ENCODE assay signal across 18 cellular contexts in genomic region chr2:42085706-42086487, GRCh38. TPM values are rescaled to one million over a fixed set of nuclear protein-coding genes. Genes with fewer than 3 reads are reported as not detected.
A peak's percentile ranks its signal among the peaks of the same experiment; 100 is the strongest.
DNase-seq lines count a peak whose midpoint lies in the region; ATAC-seq and TF ChIP-seq lines count a peak whose summit lies in the region.
"Had no signal": no experiment of that assay in that cellular context is flagged by ENCODE, and none has a peak within 500 bp of the region (broad histone marks: within the 10 kb centered on the region; RNA-seq: fewer than 3 reads in every experiment).

No MANE protein-coding gene starts in this region.

- peaks cover 17% of the 10 kb centered on the region for H3K27me3 Mint-ChIP-seq in activated CD8-positive, alpha-beta memory T cell treated with anti-CD3 and anti-CD28 coated beads, Interleukin-2, amount 10 ng/mL, durations not matched to agents 7 days and 5 days
- peaks cover 2% of the 10 kb centered on the region for H3K27me3 Mint-ChIP-seq in brain
- H3K27me3 Mint-ChIP-seq: activated naive CD4-positive, alpha-beta T cell treated with anti-CD3 and anti-CD28 coated beads, Interleukin-2, amount 50 U/mL, for 24 hours had no signal

- H4K20me1 ChIP-seq in osteoblast (ENCODE audit: insufficient read depth, low read length) = no peaks in the 10 kb centered on the region

- H3K9me3 ChIP-seq in osteoblast (ENCODE audit: low read depth, low read length) = no peaks in the 10 kb centered on the region
- H3K9me3 ChIP-seq: breast epithelium, HAP-1, suprapubic skin, uterus had no signal

- no peak overlapping the region for H3K4me3 ChIP-seq in osteoblast (ENCODE audit: insufficient read depth, low read length)
- H3K4me3 ChIP-seq: breast epithelium, HAP-1, suprapubic skin, uterus had no signal

- H2AFZ ChIP-seq in osteoblast (ENCODE audit: low read length) = no peak overlapping the region

- TF ChIP-seq CTCF in brain (conservative IDR thresholded peaks at IDR 0.05) = no peak
- no peak for TF ChIP-seq CTCF in osteoblast (IDR thresholded peaks at IDR 0.05; ENCODE audit: extremely low read depth, low read depth, low read length)

- H3K36me3 Mint-ChIP-seq in activated CD8-positive, alpha-beta memory T cell treated with anti-CD3 and anti-CD28 coated beads, Interleukin-2, amount 10 ng/mL, durations not matched to agents 7 days and 5 days = no peaks in the 10 kb centered on the region
- no peaks in the 10 kb centered on the region for H3K36me3 Mint-ChIP-seq in brain
- H3K36me3 Mint-ChIP-seq: activated naive CD4-positive, alpha-beta T cell treated with anti-CD3 and anti-CD28 coated beads, Interleukin-2, amount 50 U/mL, for 24 hours had no signal

- no peak overlapping the region for H3K4me3 Mint-ChIP-seq in activated CD8-positive, alpha-beta memory T cell treated with anti-CD3 and anti-CD28 coated beads, Interleukin-2, amount 10 ng/mL, durations not matched to agents 7 days and 5 days
- H3K4me3 Mint-ChIP-seq in brain = no peak overlapping the region
- H3K4me3 Mint-ChIP-seq: activated CD4-positive, alpha-beta T cell treated with anti-CD3 and anti-CD28 coated beads, Interleukin-2, amount 10 ng/mL, durations not matched to agents 24 days and 14 days; activated naive CD4-positive, alpha-beta T cell treated with anti-CD3 and anti-CD28 coated beads, Interleukin-2, amount 50 U/mL, for 24 hours; nephron progenitor cell had no signal

- no peak for DNase-seq in activated CD8-positive, alpha-beta memory T cell treated with anti-CD3 and anti-CD28 coated beads, Interleukin-2, amount 10 ng/mL, durations not matched to agents 7 days and 5 days
- DNase-seq in activated CD8-positive, alpha-beta memory T cell treated with anti-CD3 and anti-CD28 coated beads for 24 hours = no peak
- DNase-seq in NCI-H226 (peak; percentile 50), osteoblast (ENCODE audit: insufficient read length, low spot score, missing footprints) (no peak), HuH-7 (ENCODE audit: low spot score) (no peak), kidney glomerular epithelial cell (lab: John Stamatoyannopoulos, UW) (no peak)
- DNase-seq: cortex of kidney, kidney had no signal

- no peaks in the 10 kb centered on the region for H3K79me2 ChIP-seq in osteoblast (ENCODE audit: insufficient read depth, low read length)

- ATAC-seq in activated CD8-positive, alpha-beta memory T cell treated with anti-CD3 and anti-CD28 coated beads, Interleukin-2, amount 10 ng/mL, durations not matched to agents 7 days and 5 days = peak; percentile 31
- ATAC-seq in HG02884 (IDR thresholded peaks at IDR 0.05; ENCODE audit: unreplicated experiment) = no peak

- H3K4me1 Mint-ChIP-seq in activated CD8-positive, alpha-beta memory T cell treated with anti-CD3 and anti-CD28 coated beads, Interleukin-2, amount 10 ng/mL, durations not matched to agents 7 days and 5 days = peaks cover 10% of the 10 kb centered on the region
- peaks cover 9% of the 10 kb centered on the region for H3K4me1 Mint-ChIP-seq in brain

- no peaks in the 10 kb centered on the region for H3K27me3 ChIP-seq in osteoblast (ENCODE audit: insufficient read depth, low read length)
- H3K27me3 ChIP-seq: breast epithelium, suprapubic skin, uterus had no signal

- H3K9me3 Mint-ChIP-seq in activated CD8-positive, alpha-beta memory T cell treated with anti-CD3 and anti-CD28 coated beads, Interleukin-2, amount 10 ng/mL, durations not matched to agents 7 days and 5 days (ENCODE audit: low read depth) = no peaks in the 10 kb centered on the region
- H3K9me3 Mint-ChIP-seq in brain = peaks cover 0 to 7% (median 0%) of the 10 kb centered on the region in 5 experiments
- H3K9me3 Mint-ChIP-seq: activated CD4-positive, alpha-beta T cell treated with anti-CD3 and anti-CD28 coated beads, Interleukin-2, amount 10 ng/mL, durations not matched to agents 24 days and 14 days; activated naive CD4-positive, alpha-beta T cell treated with anti-CD3 and anti-CD28 coated beads, Interleukin-2, amount 50 U/mL, for 24 hours; nephron progenitor cell had no signal

- no peak overlapping the region for H3K27ac ChIP-seq in osteoblast (ENCODE audit: low read depth, low read length)
- H3K27ac ChIP-seq: breast epithelium, HL-60, suprapubic skin, uterus had no signal

- no peaks in the 10 kb centered on the region for H3K36me3 ChIP-seq in osteoblast (ENCODE audit: insufficient read depth, low read length)
- H3K36me3 ChIP-seq: breast epithelium, HAP-1, suprapubic skin, uterus had no signal

- CTCF ChIA-PET in activated CD8-positive, alpha-beta memory T cell treated with anti-CD3 and anti-CD28 coated beads, Interleukin-2, amount 10 ng/mL, durations not matched to agents 7 days and 5 days (lab: Charles Lee) = interaction anchor here (0.6 to 12.2 kb wide), 16 partner anchors 8 to 256 kb away, joined by 3 to 207 read pairs (median 4); no protein-coding TSS in a partner anchor

- peak overlapping the region; percentile 14 for H3K4me2 ChIP-seq in osteoblast (ENCODE audit: insufficient read depth, low read length)

- H3K4me1 ChIP-seq in osteoblast (ENCODE audit: insufficient read depth, low read length) = peaks cover 4% of the 10 kb centered on the region
- H3K4me1 ChIP-seq: breast epithelium, HAP-1, uterus had no signal

- no peak overlapping the region for H3K27ac Mint-ChIP-seq in activated CD8-positive, alpha-beta memory T cell treated with anti-CD3 and anti-CD28 coated beads, Interleukin-2, amount 10 ng/mL, durations not matched to agents 7 days and 5 days
- H3K27ac Mint-ChIP-seq in brain = peak overlapping the region in 3 of 5 experiments; percentile 1 to 29 (median 8)
- H3K27ac Mint-ChIP-seq: activated CD4-positive, alpha-beta T cell treated with anti-CD3 and anti-CD28 coated beads, Interleukin-2, amount 10 ng/mL, durations not matched to agents 24 days and 14 days; activated naive CD4-positive, alpha-beta T cell treated with anti-CD3 and anti-CD28 coated beads, Interleukin-2, amount 50 U/mL, for 24 hours; nephron progenitor cell had no signal

RNA-seq across cellular contexts. Expression of gene PKDCC, which starts 38.1 kb away (rescaled TPM):
- total RNA-seq in activated CD8-positive, alpha-beta memory T cell treated with anti-CD3 and anti-CD28 coated beads, Interleukin-2, amount 10 ng/mL, durations not matched to agents 7 days and 5 days = not detected
- 4.1 TPM for polyA plus RNA-seq in brain (ENCODE audit: insufficient read depth, low read depth, low replicate concordance)
- total RNA-seq in osteoblast = 1.2 and 4.0 TPM in 2 replicates
- total RNA-seq: activated CD4-positive, alpha-beta T cell treated with anti-CD3 and anti-CD28 coated beads, Interleukin-2, amount 10 ng/mL, durations not matched to agents 24 days and 14 days had no signal
